Comparison of ENCODE assay signal across 20 cellular contexts in the genomic region with DNA sequence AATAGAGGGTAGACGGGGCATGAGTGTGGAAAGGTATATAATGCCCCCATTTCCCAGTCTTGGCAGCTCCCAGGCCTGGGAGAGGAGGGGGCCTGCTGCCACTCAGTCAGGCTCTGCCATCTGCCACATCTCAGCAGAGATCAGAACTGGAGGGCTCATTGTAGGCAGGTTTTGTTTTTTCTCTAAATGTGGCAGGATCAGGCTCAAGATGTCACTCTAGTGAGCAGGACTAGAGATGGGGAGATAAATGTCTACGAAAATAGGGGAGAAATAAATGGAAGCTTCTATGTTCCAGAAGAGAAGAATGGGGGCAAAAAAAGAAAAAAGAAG. TPM values are rescaled to one million over a fixed set of nuclear protein-coding genes. Genes with fewer than 3 reads are reported as not detected.
DNase-seq lines count a peak whose midpoint lies in the region; ATAC-seq and TF ChIP-seq lines count a peak whose summit lies in the region.
"Had no signal": no experiment of that assay in that cellular context is flagged by ENCODE, and none has a peak within 500 bp of the region (broad histone marks: within the 10 kb centered on the region; RNA-seq: fewer than 3 reads in every experiment).

No MANE protein-coding gene starts in this region.

- ATAC-seq in thoracic aorta (ENCODE audit: insufficient number of reproducible peaks, low FRiP score, low read depth) (no peak), GM23338 (no peak), HG03520 (IDR thresholded peaks at IDR 0.05; ENCODE audit: unreplicated experiment) (no peak), left lobe of liver (no peak)
- ATAC-seq: GM12878 had no signal

- DNase-seq in GM23248 = no peak
- peak; percentile 55 for DNase-seq in NCI-H2171 (lab: John Stamatoyannopoulos, UW)
- no peak for DNase-seq in coronary artery (ENCODE audit: low spot score)
- no peak for DNase-seq in thoracic aorta (ENCODE audit: low spot score)
- no peak for DNase-seq in GM23338 (ENCODE audit: low spot score)
- no peak for DNase-seq in left lobe of liver (ENCODE audit: low spot score)
- DNase-seq: CD8-positive, alpha-beta memory T cell; DND-41; GDM1; Karpas-422; MM.1S; NCI-H1092 treated with DMSO at 0.1 percent for 48 hours; NCI-H187; NCI-H748 treated with DMSO at 0.1 percent for 48 hours; OCI-M1; SHP77 treated with DMSO at 0.1 percent for 48 hours had no signal

- peaks cover 9% of the 10 kb centered on the region for H3K27me3 Mint-ChIP-seq in GM23338 (ENCODE audit: insufficient read depth, low read depth, poor library complexity)

- H3K9me3 ChIP-seq in GM23248 (ENCODE audit: low read depth) (no peaks in the 10 kb centered on the region), thoracic aorta (no peaks in the 10 kb centered on the region)

- H3K4me1 Mint-ChIP-seq in GM23338 = peaks cover 11% of the 10 kb centered on the region; the same call in 2 of the 3 replicates

- TF ChIP-seq CTCF in coronary artery (IDR thresholded peaks at IDR 0.05) (no peak), thoracic aorta (IDR thresholded peaks at IDR 0.05) (no peak), GM23338 (conservative IDR thresholded peaks at IDR 0.05; ENCODE audit: low read depth in 2 of 2) (no peak)

- H3K9ac ChIP-seq in GM23248 = no peak overlapping the region

- H3K27ac ChIP-seq in GM23248 = peak overlapping the region; percentile 11; the same call in 1 of the 2 replicates
- peak overlapping the region; percentile 59 to 83 for H3K27ac ChIP-seq in coronary artery
- H3K27ac ChIP-seq in thoracic aorta = peak overlapping the region; percentile 70 to 87
- H3K27ac ChIP-seq in GM23338 (ENCODE audit: low read depth) = no peak overlapping the region

- no peak overlapping the region for H3K27ac Mint-ChIP-seq in GM23338

- no peaks in the 10 kb centered on the region for H4K20me1 ChIP-seq in GM23248 (ENCODE audit: insufficient read depth)
- H4K20me1 ChIP-seq in GM23338 (replicated peaks; ENCODE audit: insufficient read depth) = no peaks in the 10 kb centered on the region; the same call in 1 of the 2 replicates

- H3K79me2 ChIP-seq in GM23248 (ENCODE audit: insufficient read depth) (no peaks in the 10 kb centered on the region), GM23338 (replicated peaks; ENCODE audit: insufficient read depth) (no peaks in the 10 kb centered on the region)

- H3K4me3 ChIP-seq in GM23248 = no peak overlapping the region
- no peak overlapping the region for H3K4me3 ChIP-seq in coronary artery
- H3K4me3 ChIP-seq in thoracic aorta = no peak overlapping the region
- H3K4me3 ChIP-seq in GM23338 = no peak overlapping the region
- H3K4me3 ChIP-seq: GM12878 had no signal

- H2AFZ ChIP-seq in GM23248 (no peak overlapping the region), GM23338 (no peak overlapping the region)

- H3K9me2 ChIP-seq in GM23248 (ENCODE audit: insufficient read depth) = no peaks in the 10 kb centered on the region
- H3K9me2 ChIP-seq in GM23338 (ENCODE audit: insufficient read depth) = no peaks in the 10 kb centered on the region

- H3K4me1 ChIP-seq in GM23248 (ENCODE audit: insufficient read depth) (peaks cover 15% of the 10 kb centered on the region), thoracic aorta (ENCODE audit: control insufficient read depth in 1 of 2, low read depth in 2 of 2) (peaks cover 14 to 44% of the 10 kb centered on the region in 2 donors), GM23338 (ENCODE audit: insufficient read depth) (no peaks in the 10 kb centered on the region)

- 95 to 98% methylated on average over 2 of the region's 2 CpGs for WGBS in GM23248 (ENCODE audit: low coverage in 1 of 2, low lambda C conversion rate in 2 of 2, missing lambda C conversion rate in 2 of 2), 2 experiments

- H3K36me3 Mint-ChIP-seq in GM23338 (ENCODE audit: low read depth) = no peaks in the 10 kb centered on the region; the same call in 2 of the 3 replicates

- in situ Hi-C loops in GM23248 (cut with MboI) = no loop called here

- 0 out of 2 replicates have a peak, but pooled peaks cover 6% of the 10 kb centered on the region for H3K36me3 ChIP-seq in GM23248 (ENCODE audit: low read depth)
- H3K36me3 ChIP-seq in thoracic aorta = no peaks in the 10 kb centered on the region
- H3K36me3 ChIP-seq in GM23338 (ENCODE audit: insufficient read depth) = no peaks in the 10 kb centered on the region

- no peaks in the 10 kb centered on the region; the same call in 2 of the 3 replicates for H3K9me3 Mint-ChIP-seq in GM23338
- H3K9me3 Mint-ChIP-seq: CD8-positive, alpha-beta memory T cell had no signal

- H3K4me2 ChIP-seq in GM23248 (ENCODE audit: unreplicated experiment) (no peak overlapping the region), GM23338 (no peak overlapping the region)

- H3K27me3 ChIP-seq in GM23248 (replicated peaks; ENCODE audit: insufficient read depth) = no peaks in the 10 kb centered on the region
- no peaks in the 10 kb centered on the region for H3K27me3 ChIP-seq in thoracic aorta (replicated peaks; ENCODE audit: insufficient read depth)
- H3K27me3 ChIP-seq in GM23338 (ENCODE audit: insufficient read depth) = no peaks in the 10 kb centered on the region

- no peak overlapping the region for H3K4me3 Mint-ChIP-seq in GM23338
- H3K4me3 Mint-ChIP-seq: CD8-positive, alpha-beta memory T cell had no signal

- H3F3A ChIP-seq in GM23248 (ENCODE audit: insufficient read depth) = peaks cover 13% of the 10 kb centered on the region; the same call in 1 of the 2 replicates
- H3F3A ChIP-seq in GM23338 (replicated peaks; ENCODE audit: low read depth) = 0 out of 2 replicates have a peak, but pooled peaks cover 3% of the 10 kb centered on the region

TF ChIP-seq in GM23338, 12 proteins besides CTCF, POLR2A, EP300 and RAD21 (continues in another document):
- TF ChIP-seq EZH2phosphoT487 (IDR thresholded peaks at IDR 0.05; ENCODE audit: unreplicated experiment) (no peak), ZNF331 (CRISPR knock-in tag; IDR thresholded peaks at IDR 0.05; ENCODE audit: low read depth) (no peak), ZNF114 (CRISPR knock-in tag; IDR thresholded peaks at IDR 0.05) (no peak), JUNB (IDR thresholded peaks at IDR 0.05; ENCODE audit: unreplicated experiment) (no peak), POLR2AphosphoS5 (IDR thresholded peaks at IDR 0.05; ENCODE audit: low read depth) (no peak), EZH2 (IDR thresholded peaks at IDR 0.05; ENCODE audit: low read depth, unreplicated experiment) (no peak), CREB1 (CRISPR knock-in tag; IDR thresholded peaks at IDR 0.05; ENCODE audit: low read depth) (no peak), STAT1 (IDR thresholded peaks at IDR 0.05; ENCODE audit: unreplicated experiment) (no peak)
- TF ChIP-seq, protein P1, sequence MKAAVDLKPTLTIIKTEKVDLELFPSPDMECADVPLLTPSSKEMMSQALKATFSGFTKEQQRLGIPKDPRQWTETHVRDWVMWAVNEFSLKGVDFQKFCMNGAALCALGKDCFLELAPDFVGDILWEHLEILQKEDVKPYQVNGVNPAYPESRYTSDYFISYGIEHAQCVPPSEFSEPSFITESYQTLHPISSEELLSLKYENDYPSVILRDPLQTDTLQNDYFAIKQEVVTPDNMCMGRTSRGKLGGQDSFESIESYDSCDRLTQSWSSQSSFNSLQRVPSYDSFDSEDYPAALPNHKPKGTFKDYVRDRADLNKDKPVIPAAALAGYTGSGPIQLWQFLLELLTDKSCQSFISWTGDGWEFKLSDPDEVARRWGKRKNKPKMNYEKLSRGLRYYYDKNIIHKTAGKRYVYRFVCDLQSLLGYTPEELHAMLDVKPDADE (IDR thresholded peaks at IDR 0.05) = no peak
- TF ChIP-seq, protein P2, sequence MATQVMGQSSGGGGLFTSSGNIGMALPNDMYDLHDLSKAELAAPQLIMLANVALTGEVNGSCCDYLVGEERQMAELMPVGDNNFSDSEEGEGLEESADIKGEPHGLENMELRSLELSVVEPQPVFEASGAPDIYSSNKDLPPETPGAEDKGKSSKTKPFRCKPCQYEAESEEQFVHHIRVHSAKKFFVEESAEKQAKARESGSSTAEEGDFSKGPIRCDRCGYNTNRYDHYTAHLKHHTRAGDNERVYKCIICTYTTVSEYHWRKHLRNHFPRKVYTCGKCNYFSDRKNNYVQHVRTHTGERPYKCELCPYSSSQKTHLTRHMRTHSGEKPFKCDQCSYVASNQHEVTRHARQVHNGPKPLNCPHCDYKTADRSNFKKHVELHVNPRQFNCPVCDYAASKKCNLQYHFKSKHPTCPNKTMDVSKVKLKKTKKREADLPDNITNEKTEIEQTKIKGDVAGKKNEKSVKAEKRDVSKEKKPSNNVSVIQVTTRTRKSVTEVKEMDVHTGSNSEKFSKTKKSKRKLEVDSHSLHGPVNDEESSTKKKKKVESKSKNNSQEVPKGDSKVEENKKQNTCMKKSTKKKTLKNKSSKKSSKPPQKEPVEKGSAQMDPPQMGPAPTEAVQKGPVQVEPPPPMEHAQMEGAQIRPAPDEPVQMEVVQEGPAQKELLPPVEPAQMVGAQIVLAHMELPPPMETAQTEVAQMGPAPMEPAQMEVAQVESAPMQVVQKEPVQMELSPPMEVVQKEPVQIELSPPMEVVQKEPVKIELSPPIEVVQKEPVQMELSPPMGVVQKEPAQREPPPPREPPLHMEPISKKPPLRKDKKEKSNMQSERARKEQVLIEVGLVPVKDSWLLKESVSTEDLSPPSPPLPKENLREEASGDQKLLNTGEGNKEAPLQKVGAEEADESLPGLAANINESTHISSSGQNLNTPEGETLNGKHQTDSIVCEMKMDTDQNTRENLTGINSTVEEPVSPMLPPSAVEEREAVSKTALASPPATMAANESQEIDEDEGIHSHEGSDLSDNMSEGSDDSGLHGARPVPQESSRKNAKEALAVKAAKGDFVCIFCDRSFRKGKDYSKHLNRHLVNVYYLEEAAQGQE (IDR thresholded peaks at IDR 0.05; ENCODE audit: unreplicated experiment) = no peak

RNA-seq across cellular contexts. Expression of a gene that starts 13.8 kb away (rescaled TPM):
- 0.76 and 1.4 TPM in 2 replicates for total RNA-seq in GM23248 (2014; rRNA removed; shearing (Covaris generic))
- polyA plus RNA-seq in GM23248 (2016; fragmentation: Nextera tagmentation; extraction: Ambion mirVana) (0.30 TPM in 2 replicates), GM23338 (2016; fragmentation: Nextera tagmentation; extraction: Ambion mirVana) (0.23 and 0.30 TPM in 2 replicates)
- total RNA-seq in thoracic aorta (100 to 1,000 TPM in 1 of 2 donors, 10 to 100 TPM in 1; 61.7 to 131 TPM), left lobe of liver (0.08 TPM)
- total RNA-seq in GM23338 (2014; rRNA removed; shearing (Covaris generic)) = 2.7 and 4.7 TPM in 2 replicates
- total RNA-seq: HT-29, RPMI7951 had no signal
- polyA plus RNA-seq: CD8-positive, alpha-beta memory T cell had no signal

Comparison
In these comparisons a context has a peak if more than half of its experiments do, and no peak if none do; other contexts are left out.
1. RNA of a gene that starts 13.8 kb away (total RNA-seq): 61.7 to 131 TPM in thoracic aorta; 2.7 to 4.7 TPM in GM23338, 0.76 to 1.4 TPM in GM23248 and 0.08 TPM in left lobe of liver (single experiment); every median in the first group is over 10 times any median in the second.